ENCODE assay signal across 8 cellular contexts in the genomic region with DNA sequence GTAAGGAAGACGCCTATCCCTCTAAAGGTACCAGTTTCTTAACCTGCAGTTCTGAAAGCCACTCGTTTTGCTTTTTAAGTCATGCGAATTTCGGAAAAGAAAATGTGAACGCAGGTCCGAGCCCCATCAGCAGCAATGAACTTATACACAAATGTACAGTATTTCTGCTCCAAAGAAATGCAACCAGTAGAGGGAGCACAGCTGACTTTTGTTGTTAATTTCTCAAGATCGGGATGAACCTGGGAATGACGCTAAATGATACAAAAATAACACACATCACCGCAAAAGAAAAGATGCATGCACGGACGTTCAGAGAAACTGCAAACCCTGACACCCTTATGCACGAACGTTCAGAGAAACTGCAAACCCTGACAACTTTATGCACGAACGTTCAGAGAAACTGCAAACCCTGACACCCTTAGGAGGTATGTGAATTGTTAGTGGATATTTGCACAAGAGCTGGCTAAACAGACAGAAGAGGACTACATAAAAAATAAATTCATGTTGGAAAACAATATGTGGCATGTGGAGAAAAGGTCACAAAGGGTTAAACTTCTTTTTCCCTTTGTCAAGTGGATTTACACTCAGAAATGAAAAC. TPM values are rescaled to one million over a fixed set of nuclear protein-coding genes. Genes with fewer than 3 reads are reported as not detected.
DNase-seq lines count a peak whose midpoint lies in the region; ATAC-seq and TF ChIP-seq lines count a peak whose summit lies in the region.

No MANE protein-coding gene starts in this region.

- POLR2A ChIA-PET in BJ (lab: Charles Lee) = no interaction called here

- CTCF ChIA-PET in BJ (lab: Yijun Ruan, JAX) = no interaction called here

- no peaks in the 10 kb centered on the region for H3K36me3 ChIP-seq in BJ (ENCODE audit: control insufficient read depth, insufficient read depth, low read length)

- WGBS in lower leg skin, 2 donors = 38 to 42% methylated on average over 15 of the region's 15 CpGs

- ATAC-seq in left lobe of liver = peak; percentile 26
- ATAC-seq in GM19035 (IDR thresholded peaks at IDR 0.05; ENCODE audit: unreplicated experiment) = no peak

- peaks cover 2% of the 10 kb centered on the region for H3K27me3 ChIP-seq in BJ (ENCODE audit: control insufficient read depth, insufficient read depth, low read length)

- TF ChIP-seq CTCF in BJ (IDR thresholded peaks at IDR 0.05; ENCODE audit: insufficient read depth, low read depth, low read length) (peak; percentile 44), WI38 (IDR thresholded peaks at IDR 0.05; ENCODE audit: low read depth, low read length) (peak; percentile 39; the same call in 1 of the 2 replicates), lower leg skin (IDR thresholded peaks at IDR 0.05) (no peak)

- DNase-seq in BJ (ENCODE audit: low read depth) = no peak
- DNase-seq in HuH-7.5 (ENCODE audit: low spot score) = peak; percentile 14
- DNase-seq in left lobe of liver (ENCODE audit: low spot score) = no peak
- no peak for DNase-seq in lower leg skin (ENCODE audit: low spot score in 2 of 2)
- DNase-seq in SIG-M5 (lab: John Stamatoyannopoulos, UW) = no peak
- DNase-seq in activated CD8-positive, alpha-beta memory T cell treated with anti-CD3 and anti-CD28 coated beads for 24 hours = no peak

- H3K4me3 ChIP-seq in BJ (ENCODE audit: low read depth, low read length) (no peak overlapping the region), WI38 (ENCODE audit: low read depth, low read length) (no peak overlapping the region), lower leg skin (ENCODE audit: low read depth, poor library complexity, severe bottlenecking) (no peak overlapping the region)

- TF ChIP-seq POLR2A in lower leg skin (IDR thresholded peaks at IDR 0.05) = no peak

- intact Hi-C loops in lower leg skin (cut with DNase I; ENCODE audit: low total_unique reads) = no loop called here

RNA-seq across cellular contexts. Expression of a gene that starts 3.5 kb away (rescaled TPM):
- polyA plus RNA-seq in BJ (2011; rRNA removed) = 0.07 and 0.11 TPM in 2 replicates
- 0.31 and 0.38 TPM in 2 replicates for polyA minus RNA-seq in BJ (2011; rRNA and poly(A)+ RNA removed)
- 6.4 TPM for total RNA-seq in left lobe of liver
- 100 to 1,000 TPM in 2 of 4 donors, 10 to 100 TPM in 2; 85.1 to 114 (median 99.6) TPM for total RNA-seq in lower leg skin

Comparison
In these comparisons a context has a peak if more than half of its experiments do, and no peak if none do; other contexts are left out.
1. CTCF ChIP-seq: peak in BJ (single experiment) and WI38 (single experiment); none in lower leg skin (0 of 3).
2. RNA of a gene that starts 3.5 kb away (total RNA-seq): 85.1 to 114 TPM in lower leg skin; 6.4 TPM in left lobe of liver (single experiment); every median in the first group is over 10 times any median in the second.